Comparison of ENCODE assay signal across 21 cellular contexts in the genomic region with DNA sequence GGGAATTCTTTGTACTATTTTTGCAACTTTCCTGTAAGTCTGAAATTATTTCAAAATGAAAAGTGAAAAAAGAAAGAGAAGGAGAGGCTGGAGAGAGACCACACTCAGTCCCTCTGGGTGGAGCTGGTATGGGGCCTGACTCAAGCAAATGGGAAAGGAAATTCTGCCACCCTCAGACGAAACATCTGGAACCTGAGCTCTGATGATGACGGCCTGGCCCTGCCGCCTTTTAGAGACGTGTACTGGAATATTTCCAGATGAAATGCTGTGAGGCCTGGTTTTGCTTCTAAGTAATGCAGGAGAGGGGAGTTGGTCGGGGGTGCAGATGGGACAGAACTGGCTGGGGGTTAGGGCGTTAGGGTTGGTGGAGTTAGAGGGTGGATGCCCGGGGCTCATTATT. TPM values are rescaled to one million over a fixed set of nuclear protein-coding genes. Genes with fewer than 3 reads are reported as not detected.
DNase-seq lines count a peak whose midpoint lies in the region; ATAC-seq and TF ChIP-seq lines count a peak whose summit lies in the region.
"Had no signal": no experiment of that assay in that cellular context is flagged by ENCODE, and none has a peak within 500 bp of the region (broad histone marks: within the 10 kb centered on the region; RNA-seq: fewer than 3 reads in every experiment).

No MANE protein-coding gene starts in this region.

- no TSS peak for BruUV-seq in OCI-LY7 (replicated peaks; lab: Mats Ljungman, UMichigan)

- POLR2A ChIA-PET in WTC11 (lab: Charles Lee) = interaction anchor here (0.7 kb wide), 1 partner anchor 358 kb away, joined by 6 read pairs; no protein-coding TSS in a partner anchor
- POLR2A ChIA-PET in OCI-LY7 (lab: Charles Lee) = interaction anchor here (0.7 kb wide), 1 partner anchor 428 kb away, joined by 3 read pairs; no protein-coding TSS in a partner anchor

- TF ChIP-seq CTCF in CD14-positive monocyte (IDR thresholded peaks at IDR 0.05) = no peak
- TF ChIP-seq CTCF in choroid plexus epithelial cell (conservative IDR thresholded peaks at IDR 0.05; ENCODE audit: low read depth, low read length) = no peak
- TF ChIP-seq CTCF in WTC11 (IDR thresholded peaks at IDR 0.05) = no peak
- no peak for TF ChIP-seq CTCF in OCI-LY7 (conservative IDR thresholded peaks at IDR 0.05; ENCODE audit: low read length)

- H3K4me1 ChIP-seq in OCI-LY7 (ENCODE audit: insufficient read depth, low read length, poor library complexity, severe bottlenecking) = no peaks in the 10 kb centered on the region
- H3K4me1 ChIP-seq: colonic mucosa, uterus had no signal

- H3K27me3 Mint-ChIP-seq in CD14-positive monocyte (ENCODE audit: low read depth in 3 of 3) (peaks cover 5 to 35% (median 9%) of the 10 kb centered on the region in 3 donors), WTC11 (ENCODE audit: low read depth) (peaks cover 43% of the 10 kb centered on the region)

- H3K4me2 ChIP-seq in OCI-LY7 (ENCODE audit: low read length) = no peak overlapping the region

- CTCF ChIA-PET in WTC11 (lab: Charles Lee) = interaction anchor here (0.6 to 2.1 kb wide), 6 partner anchors 9 to 365 kb away, joined by 3 to 7 read pairs (median 5); no protein-coding TSS in a partner anchor
- CTCF ChIA-PET in OCI-LY7 (lab: Charles Lee; ENCODE audit: unreplicated experiment) = interaction anchor here (0.6 kb wide), 1 partner anchor 924 kb away, joined by 3 read pairs; no protein-coding TSS in a partner anchor

- H3K9me3 ChIP-seq in OCI-LY7 (ENCODE audit: low read length) = no peaks in the 10 kb centered on the region
- H3K9me3 ChIP-seq: colonic mucosa, uterus had no signal

- peak; percentile 25; the same call in 1 of the 2 replicates for TF ChIP-seq RAD21 in Ishikawa (IDR thresholded peaks at IDR 0.05; ENCODE audit: low read depth)

- no peaks in the 10 kb centered on the region for H3K36me3 Mint-ChIP-seq in CD14-positive monocyte
- H3K36me3 Mint-ChIP-seq in WTC11 = no peaks in the 10 kb centered on the region

- H3K9me2 ChIP-seq in OCI-LY7 (ENCODE audit: insufficient read depth, low read length) = no peaks in the 10 kb centered on the region

- H3K27ac ChIP-seq in OCI-LY7 (ENCODE audit: low read depth, low read length, poor library complexity, severe bottlenecking) = no peak overlapping the region
- H3K27ac ChIP-seq: colonic mucosa, epithelial cell of prostate, heart left ventricle, uterus had no signal

- H4K20me1 ChIP-seq in OCI-LY7 (ENCODE audit: insufficient read depth, low read length) = no peaks in the 10 kb centered on the region

- no peaks in the 10 kb centered on the region for H3K79me2 ChIP-seq in OCI-LY7 (ENCODE audit: insufficient read depth, low read depth, low read length)

- H3K36me3 ChIP-seq in OCI-LY7 (ENCODE audit: insufficient read depth, low read length) = no peaks in the 10 kb centered on the region
- H3K36me3 ChIP-seq: colonic mucosa, heart left ventricle, uterus had no signal

- intact Hi-C loops in CD14-positive monocyte (cut with micrococcal nuclease) (loop anchor here in 1 of 2 donors (10.0 kb wide), 1 partner anchor 333 kb away; the partner anchor contains the start of gene INHBB), sciatic nerve (cut with DNase I) (loop anchor here (5.0 to 10.0 kb wide), 2 partner anchors 331 to 363 kb away; partner anchors contain the start of gene INHBB), OCI-LY7 (cut with micrococcal nuclease; ENCODE audit: unreplicated experiment) (loop anchor here (5.0 kb wide), 1 partner anchor 336 kb away; no protein-coding TSS in a partner anchor)

- H3K9me3 Mint-ChIP-seq in CD14-positive monocyte (peaks cover 0 to 2% (median 0%) of the 10 kb centered on the region in 7 donors), WTC11 (no peaks in the 10 kb centered on the region)

- H3K4me1 Mint-ChIP-seq in CD14-positive monocyte (no peaks in the 10 kb centered on the region), WTC11 (peaks cover 3% of the 10 kb centered on the region; the same call in 1 of the 2 replicates)

- H3K27ac Mint-ChIP-seq in CD14-positive monocyte (no peak overlapping the region), WTC11 (no peak overlapping the region)

- in situ Hi-C loops in KBM-7 (cut with MboI; ENCODE audit: low pct_unique_long_range_greater_than_20kb, low sequenced_read_pairs) = loop anchor here (25.0 kb wide), 1 partner anchor 659 kb away; no protein-coding TSS in a partner anchor

- peak; percentile 5 for DNase-seq in CD14-positive monocyte (ENCODE audit: low spot score)
- DNase-seq in choroid plexus epithelial cell (ENCODE audit: low read depth) = peak; percentile 27
- no peak for DNase-seq in sciatic nerve (ENCODE audit: low spot score)
- no peak for DNase-seq in KBM-7
- DNase-seq in WTC11 (ENCODE audit: low spot score) = no peak
- DNase-seq in OCI-LY7 (ENCODE audit: low spot score) = no peak
- DNase-seq in NCI-H82 treated with DMSO at 0.1 percent for 48 hours (lab: John Stamatoyannopoulos, UW; ENCODE audit: unreplicated experiment) = no peak
- DNase-seq: activated CD4-positive, alpha-beta T cell treated with anti-CD3 and anti-CD28 coated beads, Interleukin-2, amount 50 U/mL, for 1 hour; activated CD8-positive, alpha-beta memory T cell treated with anti-CD3 and anti-CD28 coated beads, Interleukin-2, amount 50 U/mL, for 48 hours; AML-193; anterior cingulate cortex; colonic mucosa; heart left ventricle; NCI-H1417 treated with DMSO at 0.1 percent for 48 hours; NCI-H345; nucleus accumbens; right cardiac atrium; stimulated activated naive CD4-positive, alpha-beta T cell treated with Interleukin-2 at 50 U/mL for 16 hours; uterus had no signal

- H3K4me3 Mint-ChIP-seq in CD14-positive monocyte = no peak overlapping the region
- no peak overlapping the region for H3K4me3 Mint-ChIP-seq in WTC11

- H3K4me3 ChIP-seq in choroid plexus epithelial cell (ENCODE audit: low read depth, low read length) = no peak overlapping the region
- H3K4me3 ChIP-seq in OCI-LY7 (ENCODE audit: low read depth, low read length, poor library complexity, severe bottlenecking) = no peak overlapping the region
- H3K4me3 ChIP-seq: colonic mucosa, heart left ventricle, uterus had no signal

- ATAC-seq in sciatic nerve (peak; percentile 62), WTC11 (no peak)
- ATAC-seq: right cardiac atrium had no signal

- H2AFZ ChIP-seq in OCI-LY7 (ENCODE audit: low read length) = no peak overlapping the region

- TF ChIP-seq EP300 in Ishikawa (IDR thresholded peaks at IDR 0.05; ENCODE audit: borderline replicate concordance) = no peak

TF ChIP-seq in Ishikawa, 13 proteins besides CTCF, POLR2A, EP300 and RAD21 (continues in another document):
- TF ChIP-seq, protein P1, sequence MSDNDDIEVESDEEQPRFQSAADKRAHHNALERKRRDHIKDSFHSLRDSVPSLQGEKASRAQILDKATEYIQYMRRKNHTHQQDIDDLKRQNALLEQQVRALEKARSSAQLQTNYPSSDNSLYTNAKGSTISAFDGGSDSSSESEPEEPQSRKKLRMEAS (IDR thresholded peaks at IDR 0.05) = no peak

TF ChIP-seq in WTC11, 78 proteins besides CTCF, POLR2A, EP300 and RAD21 (continues in another document):
- TF ChIP-seq, protein P2, sequence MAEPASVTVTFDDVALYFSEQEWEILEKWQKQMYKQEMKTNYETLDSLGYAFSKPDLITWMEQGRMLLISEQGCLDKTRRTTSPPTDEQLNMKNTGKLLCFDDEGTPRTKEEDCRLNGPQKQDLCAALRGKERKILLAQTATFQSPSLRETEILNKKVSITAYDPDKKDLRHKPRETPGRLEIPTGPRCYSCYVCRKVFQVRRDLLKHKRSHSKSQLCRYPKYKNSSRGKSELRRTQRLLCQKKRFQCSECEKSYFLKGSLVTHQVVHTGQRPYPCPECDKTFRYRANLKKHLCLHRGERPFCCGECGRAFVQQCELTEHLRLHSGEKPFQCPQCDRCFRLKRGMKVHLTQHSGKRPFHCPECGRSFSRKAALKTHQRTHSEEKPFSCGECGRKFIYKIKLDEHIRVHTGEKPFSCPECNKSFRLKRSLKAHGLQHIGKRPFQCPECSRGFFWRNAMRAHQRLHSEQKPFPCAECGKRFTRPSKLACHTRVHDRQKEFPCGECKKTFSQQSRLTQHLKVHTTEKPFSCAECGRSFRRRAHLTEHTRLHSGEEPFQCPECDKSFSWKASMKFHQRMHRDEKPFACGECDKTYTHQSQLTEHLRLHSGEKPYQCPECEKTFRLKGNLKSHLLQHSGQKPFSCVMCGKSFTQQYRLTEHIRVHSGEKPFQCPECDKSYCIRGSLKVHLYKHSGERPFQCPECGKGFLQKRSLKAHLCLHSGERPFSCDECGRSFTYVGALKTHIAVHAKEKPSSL (CRISPR knock-in tag; conservative IDR thresholded peaks at IDR 0.05) = no peak
- TF ChIP-seq SMAD3 (CRISPR knock-in tag; IDR thresholded peaks at IDR 0.05; ENCODE audit: borderline replicate concordance) = no peak
- TF ChIP-seq NR3C1 (CRISPR knock-in tag; conservative IDR thresholded peaks at IDR 0.05; ENCODE audit: low read depth) = no peak
- TF ChIP-seq ZNF121 (CRISPR knock-in tag; IDR thresholded peaks at IDR 0.05) = no peak
- no peak for TF ChIP-seq HMGA2 (CRISPR knock-in tag; IDR thresholded peaks at IDR 0.05)
- TF ChIP-seq ETV6 (CRISPR knock-in tag; IDR thresholded peaks at IDR 0.05) = no peak

RNA-seq across cellular contexts. Expression of gene GLI2, which starts 57.4 kb away (rescaled TPM):
- polyA plus RNA-seq in CD14-positive monocyte = not detected
- total RNA-seq in sciatic nerve = 14.4 TPM
- total RNA-seq in WTC11 (2021) = 45.9 to 60.9 TPM (median 48.6 TPM) in 3 replicates
- not detected in 2 replicates for total RNA-seq in OCI-LY7 (2014; rRNA removed; shearing (Covaris generic))
- not detected in 2 replicates for total RNA-seq in OCI-LY7 (2022)

Comparison
In these comparisons a context has a peak if more than half of its experiments do, and no peak if none do; other contexts are left out.
1. DNase-seq: peak in CD14-positive monocyte (single experiment) and choroid plexus epithelial cell (single experiment); none in sciatic nerve (single experiment), KBM-7 (single experiment), WTC11 (single experiment), OCI-LY7 (single experiment) and NCI-H82 treated with DMSO at 0.1 percent for 48 hours (single experiment).
2. RNA of gene GLI2, which starts 57.4 kb away (total RNA-seq): 45.9 to 60.9 TPM in WTC11 and 14.4 TPM in sciatic nerve (single experiment); not detected in OCI-LY7; every median in the first group is over 10 times any median in the second.